Comparison of ENCODE assay signal across 8 cellular contexts in genomic region chr3:60086811-60087210, GRCh38.
DNase-seq lines count a peak whose midpoint lies in the region; ATAC-seq and TF ChIP-seq lines count a peak whose summit lies in the region.

No MANE protein-coding gene starts in this region.

- in situ Hi-C loops in ACHN (cut with HindIII; ENCODE audit: low pct_ligation_motif_present, low pct_unique_long_range_greater_than_20kb, low sequenced_read_pairs), result no loop called here

- H3K4me3 ChIP-seq in lower leg skin (ENCODE audit: low read depth, poor library complexity, severe bottlenecking), result no peak overlapping the region

- peak; percentile 70 for ATAC-seq in GM21381 (IDR thresholded peaks at IDR 0.05; ENCODE audit: unreplicated experiment)

- peak; percentile 22 for DNase-seq in ACHN
- DNase-seq in NCI-H69 (lab: John Stamatoyannopoulos, UW), result peak; percentile 8
- DNase-seq in caudate nucleus (lab: John Stamatoyannopoulos, UW), result peak in 36 of 61 donors; percentile 1 to 77 (median 14)
- DNase-seq in inferior parietal cortex (ENCODE audit: extremely low spot score), result no peak
- no peak for DNase-seq in NCI-H2081 treated with DMSO at 0.1 percent for 48 hours (lab: John Stamatoyannopoulos, UW)
- no peak for DNase-seq in C1 segment of cervical spinal cord (lab: John Stamatoyannopoulos, UW)
- no peak for DNase-seq in lower leg skin (ENCODE audit: low spot score in 2 of 2)

- WGBS in lower leg skin, 2 donors, result 47 to 64% methylated on average over 2 of the region's 2 CpGs

- intact Hi-C loops in lower leg skin (cut with DNase I; ENCODE audit: low total_unique reads), result no loop called here

- no peak for TF ChIP-seq POLR2A in lower leg skin (IDR thresholded peaks at IDR 0.05)

- H3K27ac ChIP-seq in caudate nucleus (ENCODE audit: low read depth, low read length), result no peak overlapping the region

- TF ChIP-seq CTCF in lower leg skin (IDR thresholded peaks at IDR 0.05), result no peak

Comparison
In these comparisons a context has a peak if more than half of its experiments do, and no peak if none do; other contexts are left out.
1. DNase-seq: peak in ACHN (single experiment), NCI-H69 (single experiment) and caudate nucleus (36 of 61); none in inferior parietal cortex (single experiment), NCI-H2081 treated with DMSO at 0.1 percent for 48 hours (single experiment), C1 segment of cervical spinal cord (0 of 14) and lower leg skin (0 of 2).